Comparison of ENCODE assay signal across 8 cellular contexts in genomic region chr16:68257906-68258800, GRCh38. TPM values are rescaled to one million over a fixed set of nuclear protein-coding genes. Genes with fewer than 3 reads are reported as not detected.
DNase-seq lines count a peak whose midpoint lies in the region; ATAC-seq and TF ChIP-seq lines count a peak whose summit lies in the region.

No MANE protein-coding gene starts in this region.

- no peak overlapping the region for H2AFZ ChIP-seq in MM.1S (ENCODE audit: low read length)

- peaks cover 8% of the 10 kb centered on the region for H3K4me1 Mint-ChIP-seq in activated CD4-positive, alpha-beta memory T cell treated with anti-CD3 and anti-CD28 coated beads, Interleukin-2, amount 10 ng/mL, durations not matched to agents 7 days and 5 days

- H3K36me3 ChIP-seq in MM.1S (replicated peaks; ENCODE audit: insufficient read depth, low read length) (peaks cover 11% of the 10 kb centered on the region), rectal smooth muscle tissue (ENCODE audit: control insufficient read depth, insufficient read depth, low read length) (peaks cover 26% of the 10 kb centered on the region), uterus (no peaks in the 10 kb centered on the region)

- H3K9ac ChIP-seq in MM.1S (ENCODE audit: low read length) (peak overlapping the region; percentile 64), rectal smooth muscle tissue (ENCODE audit: low read length) (no peak overlapping the region)

- CTCF ChIA-PET in activated CD4-positive, alpha-beta memory T cell treated with anti-CD3 and anti-CD28 coated beads, Interleukin-2, amount 10 ng/mL, durations not matched to agents 7 days and 5 days (lab: Charles Lee), result interaction anchor here (0.6 to 7.5 kb wide), 6 partner anchors 14 to 1990 kb away, joined by 3 to 243 read pairs (median 6); no protein-coding TSS in a partner anchor

- H3K27me3 ChIP-seq in MM.1S (replicated peaks; ENCODE audit: insufficient read depth, low read length), result no peaks in the 10 kb centered on the region
- no peaks in the 10 kb centered on the region for H3K27me3 ChIP-seq in rectal smooth muscle tissue (ENCODE audit: control insufficient read depth, insufficient read depth, low read length)
- H3K27me3 ChIP-seq in uterus, result no peaks in the 10 kb centered on the region

- H3K9me3 Mint-ChIP-seq in activated CD4-positive, alpha-beta memory T cell treated with anti-CD3 and anti-CD28 coated beads, Interleukin-2, amount 10 ng/mL, durations not matched to agents 7 days and 5 days, result no peaks in the 10 kb centered on the region

- H3K9me3 ChIP-seq in MM.1S (replicated peaks; ENCODE audit: insufficient read depth, low read length), result no peaks in the 10 kb centered on the region
- H3K9me3 ChIP-seq in uterus, result no peaks in the 10 kb centered on the region

- no peaks in the 10 kb centered on the region for H4K20me1 ChIP-seq in MM.1S (ENCODE audit: insufficient read depth, low read length)

- H3K27me3 Mint-ChIP-seq in activated CD4-positive, alpha-beta memory T cell treated with anti-CD3 and anti-CD28 coated beads, Interleukin-2, amount 10 ng/mL, durations not matched to agents 7 days and 5 days, result no peaks in the 10 kb centered on the region

- peak; percentile 19 for ATAC-seq in GM18517 (IDR thresholded peaks at IDR 0.05; ENCODE audit: unreplicated experiment)
- ATAC-seq in GM18873 (IDR thresholded peaks at IDR 0.05; ENCODE audit: low FRiP score, unreplicated experiment), result no peak

- peak overlapping the region; percentile 63 for H3K4me2 ChIP-seq in MM.1S (ENCODE audit: low read depth, low read length)

- TF ChIP-seq CTCF in MM.1S (IDR thresholded peaks at IDR 0.05; ENCODE audit: low read length), result no peak
- no peak for TF ChIP-seq CTCF in uterus (IDR thresholded peaks at IDR 0.05)

- H3K4me3 Mint-ChIP-seq in activated CD4-positive, alpha-beta memory T cell treated with anti-CD3 and anti-CD28 coated beads, Interleukin-2, amount 10 ng/mL, durations not matched to agents 7 days and 5 days, result no peak overlapping the region

- H3K36me3 Mint-ChIP-seq in activated CD4-positive, alpha-beta memory T cell treated with anti-CD3 and anti-CD28 coated beads, Interleukin-2, amount 10 ng/mL, durations not matched to agents 7 days and 5 days (ENCODE audit: low read depth), result peaks cover 3% of the 10 kb centered on the region

- POLR2A ChIA-PET in activated CD4-positive, alpha-beta memory T cell treated with anti-CD3 and anti-CD28 coated beads, Interleukin-2, amount 10 ng/mL, durations not matched to agents 7 days and 5 days (lab: Charles Lee), result interaction anchor here (0.9 to 2.2 kb wide), 4 partner anchors 10 to 69 kb away, joined by 3 to 7 read pairs (median 4); partner anchors contain the start of genes PLA2G15, PRMT7 and SLC7A6OS

- H3K9me2 ChIP-seq in MM.1S (replicated peaks; ENCODE audit: insufficient read depth, low read length), result no peaks in the 10 kb centered on the region

- peak overlapping the region; percentile 26; the same call in 1 of the 2 replicates for H3K4me3 ChIP-seq in MM.1S (ENCODE audit: low read length)
- no peak overlapping the region for H3K4me3 ChIP-seq in rectal smooth muscle tissue (ENCODE audit: low read length)
- H3K4me3 ChIP-seq in uterus, result no peak overlapping the region

- intact Hi-C loops in uterus (cut with DNase I; ENCODE audit: low total_unique reads), result no loop called here

- DNase-seq in MM.1S, result peak; percentile 62
- peak; percentile 72 for DNase-seq in epithelial cell of prostate (ENCODE audit: low read depth, low spot score)
- no peak for DNase-seq in activated CD4-positive, alpha-beta memory T cell treated with anti-CD3 and anti-CD28 coated beads, Interleukin-2, amount 10 ng/mL, durations not matched to agents 7 days and 5 days
- no peak for DNase-seq in uterus
- DNase-seq in NCI-H128 (lab: John Stamatoyannopoulos, UW; ENCODE audit: unreplicated experiment), result no peak

- H3K27ac ChIP-seq in MM.1S (ENCODE audit: low read length) (peak overlapping the region; percentile 98), epithelial cell of prostate (peak overlapping the region; percentile 37), rectal smooth muscle tissue (ENCODE audit: low read depth, low read length) (peak overlapping the region; percentile 72), uterus (peak overlapping the region in 1 of 2 donors; percentile 31)

- H3K79me2 ChIP-seq in MM.1S (ENCODE audit: low read length), result peaks cover 72% of the 10 kb centered on the region

- no peak for TF ChIP-seq POLR2A in uterus (IDR thresholded peaks at IDR 0.05)

- no peak overlapping the region for H3K27ac Mint-ChIP-seq in activated CD4-positive, alpha-beta memory T cell treated with anti-CD3 and anti-CD28 coated beads, Interleukin-2, amount 10 ng/mL, durations not matched to agents 7 days and 5 days

- H3F3A ChIP-seq in MM.1S (ENCODE audit: insufficient read depth, low read length), result peaks cover 48% of the 10 kb centered on the region

- peaks cover 78% of the 10 kb centered on the region for H3K4me1 ChIP-seq in MM.1S (ENCODE audit: low read length)
- H3K4me1 ChIP-seq in rectal smooth muscle tissue (ENCODE audit: control insufficient read depth, insufficient read depth, low read length), result peaks cover 12% of the 10 kb centered on the region
- no peaks in the 10 kb centered on the region for H3K4me1 ChIP-seq in uterus

RNA-seq across cellular contexts. Expression of gene SLC7A6, which starts 6.2 kb away (rescaled TPM):
- 10 to 100 TPM; 66.7 to 68.9 TPM for total RNA-seq in activated CD4-positive, alpha-beta memory T cell treated with anti-CD3 and anti-CD28 coated beads, Interleukin-2, amount 10 ng/mL, durations not matched to agents 7 days and 5 days
- total RNA-seq in uterus, result 10 to 100 TPM in 2 of 4 donors, 1 to 10 TPM in 2; 6.8 to 40.0 (median 19.6) TPM

RNA-seq across cellular contexts. Expression of gene PLA2G15, which starts 13.0 kb away (rescaled TPM):
- 1 to 10 TPM; 7.4 to 7.5 TPM for total RNA-seq in activated CD4-positive, alpha-beta memory T cell treated with anti-CD3 and anti-CD28 coated beads, Interleukin-2, amount 10 ng/mL, durations not matched to agents 7 days and 5 days
- total RNA-seq in uterus, result 10 to 100 TPM in 2 of 4 donors, 1 to 10 TPM in 1, under 1 TPM in 1; 0.51 to 22.3 (median 7.9) TPM

RNA-seq across cellular contexts. Expression of gene ESRP2, which starts 22.2 kb away (rescaled TPM):
- total RNA-seq in activated CD4-positive, alpha-beta memory T cell treated with anti-CD3 and anti-CD28 coated beads, Interleukin-2, amount 10 ng/mL, durations not matched to agents 7 days and 5 days, result not detected
- 1 to 10 TPM in 1 of 4 donors, under 1 TPM in 3; 0.26 to 5.3 (median 0.50) TPM for total RNA-seq in uterus

RNA-seq across cellular contexts. Expression of gene SLC7A6OS, which starts 52.6 kb away (rescaled TPM):
- 10 to 100 TPM; 30.4 to 31.2 TPM for total RNA-seq in activated CD4-positive, alpha-beta memory T cell treated with anti-CD3 and anti-CD28 coated beads, Interleukin-2, amount 10 ng/mL, durations not matched to agents 7 days and 5 days
- 10 to 100 TPM in 2 of 4 donors, 1 to 10 TPM in 2; 7.6 to 18.9 (median 13.4) TPM for total RNA-seq in uterus

RNA-seq across cellular contexts. Expression of gene PRMT7, which starts 52.7 kb away (rescaled TPM):
- 10 to 100 TPM; 50.4 to 52.2 TPM for total RNA-seq in activated CD4-positive, alpha-beta memory T cell treated with anti-CD3 and anti-CD28 coated beads, Interleukin-2, amount 10 ng/mL, durations not matched to agents 7 days and 5 days
- total RNA-seq in uterus, result 100 to 1,000 TPM in 1 of 4 donors, 10 to 100 TPM in 2, 1 to 10 TPM in 1; 8.2 to 111 (median 66.9) TPM

Comparison
In these comparisons a context has a peak if more than half of its experiments do, and no peak if none do; other contexts are left out.
1. DNase-seq: peak in MM.1S (single experiment) and epithelial cell of prostate (single experiment); none in activated CD4-positive, alpha-beta memory T cell treated with anti-CD3 and anti-CD28 coated beads, Interleukin-2, amount 10 ng/mL, durations not matched to agents 7 days and 5 days (single experiment), uterus (0 of 2) and NCI-H128 (single experiment).